In genomic region chr2:211133766-211134165, GRCh38 we compare ENCODE assay signal across 14 cellular contexts.
"Had no signal": no experiment of that assay in that cellular context is flagged by ENCODE, and none has a peak within 500 bp of the region (broad histone marks: within the 10 kb centered on the region; RNA-seq: fewer than 3 reads in every experiment).

No MANE protein-coding gene starts in this region.

- DNase-seq: activated B cell treated with CpG ODN at 0.5 μM for 24 hours; activated CD4-positive, alpha-beta T cell treated with anti-CD3 and anti-CD28 coated beads, Interleukin-2, amount 10 ng/mL, durations not matched to agents 7 days and 5 days; activated CD8-positive, alpha-beta memory T cell treated with anti-CD3 and anti-CD28 coated beads for 24 hours; activated naive CD4-positive, alpha-beta T cell treated with anti-CD3 and anti-CD28 coated beads for 36 hours; adrenal gland; cerebellar nuclear complex; dermis blood vessel endothelial cell; endodermal cell; foreskin fibroblast; mucosa of descending colon; stimulated activated CD4-positive, alpha-beta T cell treated with anti-CD3 and anti-CD28 coated beads, Interleukin-4, amount 100 ng/mL, for 1 hour; stimulated activated naive CD8-positive, alpha-beta T cell treated with anti-CD3 and anti-CD28 coated beads, Interleukin-15, amount 100 ng/mL, for 72 hours; T-helper 17 cell; testis had no signal

- H3K27me3 ChIP-seq: adrenal gland, testis had no signal

- H3K4me1 ChIP-seq: adrenal gland, testis had no signal

- H3K4me3 ChIP-seq: adrenal gland, mucosa of descending colon, testis had no signal

- H3K36me3 ChIP-seq: adrenal gland had no signal

- H3K9me3 ChIP-seq: adrenal gland, mucosa of descending colon, testis had no signal

- H3K27ac ChIP-seq: adrenal gland, testis had no signal
